Comparison of ENCODE assay signal across 13 cellular contexts in genomic region chr1:181086926-181087325, GRCh38. TPM values are rescaled to one million over a fixed set of nuclear protein-coding genes. Genes with fewer than 3 reads are reported as not detected.
A peak's percentile ranks its signal among the peaks of the same experiment; 100 is the strongest.
DNase-seq lines count a peak whose midpoint lies in the region; ATAC-seq and TF ChIP-seq lines count a peak whose summit lies in the region.
"Had no signal": no experiment of that assay in that cellular context is flagged by ENCODE, and none has a peak within 500 bp of the region (broad histone marks: within the 10 kb centered on the region; RNA-seq: fewer than 3 reads in every experiment).

No MANE protein-coding gene starts in this region.

- peaks cover 40 to 43% of the 10 kb centered on the region in 2 donors for H3K4me1 Mint-ChIP-seq in natural killer cell treated with Interleukin-12 subunit alpha and Interleukin-12 subunit beta and Interleukin-15 and Interleukin-18, amount 100 ng/mL, for 72 hours (ENCODE audit: low read depth in 2 of 2)
- H3K4me1 Mint-ChIP-seq in natural killer cell (peaks cover 34 to 42% of the 10 kb centered on the region in 2 donors), nephron progenitor cell (peaks cover 36% of the 10 kb centered on the region)

- peak overlapping the region; percentile 95 to 96 for H3K27ac Mint-ChIP-seq in natural killer cell treated with Interleukin-12 subunit alpha and Interleukin-12 subunit beta and Interleukin-15 and Interleukin-18, amount 100 ng/mL, for 72 hours
- H3K27ac Mint-ChIP-seq in natural killer cell, result peak overlapping the region in 1 of 2 donors; percentile 100
- H3K27ac Mint-ChIP-seq in nephron progenitor cell, result no peak overlapping the region

- H3K27me3 Mint-ChIP-seq in natural killer cell treated with Interleukin-12 subunit alpha and Interleukin-12 subunit beta and Interleukin-15 and Interleukin-18, amount 100 ng/mL, for 72 hours, result no peaks in the 10 kb centered on the region
- H3K27me3 Mint-ChIP-seq in natural killer cell (ENCODE audit: low read depth in 2 of 2) (no peaks in the 10 kb centered on the region), nephron progenitor cell (ENCODE audit: low read depth, poor library complexity) (peaks cover 14% of the 10 kb centered on the region)

- no peak for DNase-seq in natural killer cell treated with Interleukin-12 subunit alpha and Interleukin-12 subunit beta and Interleukin-15 and Interleukin-18, amount 100 ng/mL, for 72 hours (ENCODE audit: low spot score)
- DNase-seq in natural killer cell (no peak), SIG-M5 (lab: John Stamatoyannopoulos, UW) (peak; percentile 39), fibroblast of pulmonary artery (ENCODE audit: low read depth) (peak; percentile 64), DMS53 (lab: John Stamatoyannopoulos, UW) (no peak), nephron progenitor cell (no peak)
- no peak for DNase-seq in stimulated activated naive CD4-positive, alpha-beta T cell treated with Interleukin-2 at 50 U/mL for 16 hours (lab: John Stamatoyannopoulos, UW)
- DNase-seq: activated effector memory CD4-positive, alpha-beta T cell treated with Interleukin-2 at 50 U/mL for 16 hours; BE2C; effector CD8-positive, alpha-beta T cell; NCI-H446; stimulated activated CD4-positive, alpha-beta T cell treated with anti-CD3 and anti-CD28 coated beads, Interleukin-4, amount 100 ng/mL, for 1 hour had no signal

- no peak for ATAC-seq in natural killer cell treated with Interleukin-12 subunit alpha and Interleukin-12 subunit beta and Interleukin-15 and Interleukin-18, amount 100 ng/mL, for 72 hours
- no peak for ATAC-seq in natural killer cell
- ATAC-seq in HG02973 (IDR thresholded peaks at IDR 0.05; ENCODE audit: unreplicated experiment), result no peak

- H3K4me3 ChIP-seq in fibroblast of pulmonary artery (replicated peaks; ENCODE audit: low read depth, low read length), result no peak overlapping the region

- H3K36me3 Mint-ChIP-seq in natural killer cell treated with Interleukin-12 subunit alpha and Interleukin-12 subunit beta and Interleukin-15 and Interleukin-18, amount 100 ng/mL, for 72 hours, result peaks cover 30% of the 10 kb centered on the region
- H3K36me3 Mint-ChIP-seq in natural killer cell, result peaks cover 8% of the 10 kb centered on the region
- no peaks in the 10 kb centered on the region for H3K36me3 Mint-ChIP-seq in nephron progenitor cell (ENCODE audit: low read depth)

- no peaks in the 10 kb centered on the region for H3K9me3 Mint-ChIP-seq in natural killer cell treated with Interleukin-12 subunit alpha and Interleukin-12 subunit beta and Interleukin-15 and Interleukin-18, amount 100 ng/mL, for 72 hours
- H3K9me3 Mint-ChIP-seq in natural killer cell (no peaks in the 10 kb centered on the region), nephron progenitor cell (no peaks in the 10 kb centered on the region)

- peak overlapping the region; percentile 97 for H3K4me3 Mint-ChIP-seq in natural killer cell treated with Interleukin-12 subunit alpha and Interleukin-12 subunit beta and Interleukin-15 and Interleukin-18, amount 100 ng/mL, for 72 hours
- H3K4me3 Mint-ChIP-seq in natural killer cell (no peak overlapping the region), nephron progenitor cell (no peak overlapping the region)

- TF ChIP-seq CTCF in natural killer cell (IDR thresholded peaks at IDR 0.05) (no peak), fibroblast of pulmonary artery (IDR thresholded peaks at IDR 0.05; ENCODE audit: low read length, missing control alignments) (no peak), nephron progenitor cell (IDR thresholded peaks at IDR 0.05) (no peak)

- intact Hi-C loops in natural killer cell (cut with micrococcal nuclease), result loop anchor here (5.0 kb wide), 2 partner anchors 585 to 1530 kb away; partner anchors contain the start of gene ACBD6

RNA-seq across cellular contexts. Expression of gene IER5, which starts 1.6 kb away (rescaled TPM):
- total RNA-seq in natural killer cell treated with Interleukin-12 subunit alpha and Interleukin-12 subunit beta and Interleukin-15 and Interleukin-18, amount 100 ng/mL, for 72 hours, result 10 to 100 TPM; 57.1 to 91.7 TPM
- 100 to 1,000 TPM; 118 to 164 (median 150) TPM for total RNA-seq in natural killer cell

RNA-seq across cellular contexts. Expression of gene MR1, which starts 53.1 kb away (rescaled TPM):
- total RNA-seq in natural killer cell treated with Interleukin-12 subunit alpha and Interleukin-12 subunit beta and Interleukin-15 and Interleukin-18, amount 100 ng/mL, for 72 hours, result 10 to 100 TPM; 26.9 to 70.4 TPM
- 10 to 100 TPM; 27.8 to 35.3 (median 34.6) TPM for total RNA-seq in natural killer cell

Comparison
In these comparisons a context has a peak if more than half of its experiments do, and no peak if none do; other contexts are left out.
1. DNase-seq: peak in SIG-M5 (single experiment) and fibroblast of pulmonary artery (single experiment); none in natural killer cell treated with Interleukin-12 subunit alpha and Interleukin-12 subunit beta and Interleukin-15 and Interleukin-18, amount 100 ng/mL, for 72 hours (single experiment), natural killer cell (single experiment), stimulated activated naive CD4-positive, alpha-beta T cell treated with Interleukin-2 at 50 U/mL for 16 hours (single experiment), DMS53 (single experiment) and nephron progenitor cell (single experiment).